ENCODE assay signal across 23 cellular contexts in genomic region chr7:89511900-89512299, GRCh38.
"Had no signal": no experiment of that assay in that cellular context is flagged by ENCODE, and none has a peak within 500 bp of the region (broad histone marks: within the 10 kb centered on the region; RNA-seq: fewer than 3 reads in every experiment).

No MANE protein-coding gene starts in this region.

- H3K27me3 ChIP-seq: dorsolateral prefrontal cortex, esophagus muscularis mucosa, foreskin keratinocyte, gastrocnemius medialis, heart right ventricle, left lung had no signal

- H3K4me3 ChIP-seq: coronary artery, dorsolateral prefrontal cortex, esophagus muscularis mucosa, gastrocnemius medialis, heart right ventricle, left lung, lower lobe of right lung, mucosa of descending colon had no signal

- ATAC-seq: foreskin keratinocyte; gastrocnemius medialis; heart right ventricle; left cardiac atrium; left lung; left ventricle myocardium superior; lower lobe of right lung; mucosa of descending colon; naive thymus-derived CD8-positive, alpha-beta T cell had no signal

- FAIRE-seq: endothelial cell of umbilical vein, islet of Langerhans, keratinocyte had no signal

- H3K27ac ChIP-seq: coronary artery, dorsolateral prefrontal cortex, esophagus muscularis mucosa, foreskin keratinocyte, gastrocnemius medialis, heart right ventricle, left lung, lower lobe of right lung had no signal

- DNase-seq: dermis blood vessel endothelial cell; dorsolateral prefrontal cortex; effector CD4-positive, alpha-beta T cell; effector memory CD4-positive, alpha-beta T cell; foreskin keratinocyte; gastrocnemius medialis; glutamatergic neuron; head of caudate nucleus; heart right ventricle; hippocampal formation; left cardiac atrium; left lung; left ventricle myocardium superior; lower lobe of right lung; mesenchymal stem cell; mucosa of descending colon; naive B cell; naive thymus-derived CD8-positive, alpha-beta T cell had no signal

- H3K36me3 ChIP-seq: esophagus muscularis mucosa, gastrocnemius medialis, heart right ventricle, left lung, lower lobe of right lung had no signal

- H3K9me3 ChIP-seq: esophagus muscularis mucosa, gastrocnemius medialis, left lung, lower lobe of right lung had no signal
